Comparison of ENCODE assay signal across 8 cellular contexts in the genomic region with DNA sequence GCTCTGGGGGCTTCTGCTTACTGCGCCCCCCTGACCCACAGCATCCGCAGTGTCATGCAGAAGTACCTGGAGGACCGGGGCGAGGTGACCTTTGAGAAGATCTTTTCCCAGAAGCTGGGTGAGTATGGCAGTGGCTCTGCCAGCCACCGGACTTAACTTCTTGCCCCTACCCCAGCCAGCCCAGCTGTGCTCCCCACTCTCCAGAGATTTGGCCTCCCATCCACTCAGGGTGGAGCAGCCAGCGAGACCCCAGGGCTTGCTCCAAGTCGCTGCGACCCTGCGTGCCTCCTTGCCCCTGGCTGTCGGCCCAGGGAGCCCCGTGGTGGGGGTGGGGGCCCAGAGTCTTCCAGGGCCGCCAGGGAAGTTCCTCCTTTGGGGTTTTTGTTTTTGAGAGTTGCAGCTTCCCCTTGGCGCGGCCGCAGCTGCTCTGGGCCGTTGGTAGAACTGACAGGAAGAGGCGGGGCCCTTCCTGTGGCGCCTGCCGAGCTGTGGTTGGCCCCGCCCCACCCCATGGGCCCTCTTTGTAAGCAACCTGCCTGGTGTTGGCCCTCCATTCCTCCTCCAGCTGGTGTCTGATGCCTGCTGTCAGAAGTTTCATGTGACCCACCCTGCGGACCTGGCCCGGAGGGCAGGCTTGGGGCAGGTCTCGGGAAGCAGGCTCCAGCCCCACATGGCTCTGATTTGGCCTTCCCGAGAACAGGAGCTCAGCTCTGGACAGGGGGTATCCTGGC. TPM values are rescaled to one million over a fixed set of nuclear protein-coding genes. Genes with fewer than 3 reads are reported as not detected.
DNase-seq lines count a peak whose midpoint lies in the region; ATAC-seq and TF ChIP-seq lines count a peak whose summit lies in the region.

No MANE protein-coding gene starts in this region.

- 16 to 23% (median 19%) methylated on average over 22 to 24 of the region's 24 CpGs for WGBS in stomach, 5 donors

- H3K36me3 ChIP-seq in stomach = peaks cover 37 to 60% (median 43%) of the 10 kb centered on the region in 4 donors

- CTCF ChIA-PET in activated CD8-positive, alpha-beta memory T cell treated with anti-CD3 and anti-CD28 coated beads, Interleukin-2, amount 10 ng/mL, durations not matched to agents 7 days and 5 days (lab: Charles Lee) = interaction anchor here (0.8 to 5.7 kb wide), 14 partner anchors 10 to 843 kb away, joined by 3 to 59 read pairs (median 4); a partner anchor contains a TSS

- H3K4me1 Mint-ChIP-seq in activated CD8-positive, alpha-beta memory T cell treated with anti-CD3 and anti-CD28 coated beads, Interleukin-2, amount 10 ng/mL, durations not matched to agents 7 days and 5 days = peaks cover 78% of the 10 kb centered on the region
- H3K4me1 Mint-ChIP-seq in naive thymus-derived CD8-positive, alpha-beta T cell = peaks cover 28 to 83% (median 78%) of the 10 kb centered on the region in 4 donors

- peak; percentile 70 for ATAC-seq in HG03025 (IDR thresholded peaks at IDR 0.05; ENCODE audit: low FRiP score, unreplicated experiment)
- ATAC-seq in activated CD8-positive, alpha-beta memory T cell treated with anti-CD3 and anti-CD28 coated beads, Interleukin-2, amount 10 ng/mL, durations not matched to agents 7 days and 5 days = peak; percentile 86
- peak; percentile 89 to 96 for ATAC-seq in naive thymus-derived CD8-positive, alpha-beta T cell

- H3K4me3 Mint-ChIP-seq in activated CD8-positive, alpha-beta memory T cell treated with anti-CD3 and anti-CD28 coated beads, Interleukin-2, amount 10 ng/mL, durations not matched to agents 7 days and 5 days = peak overlapping the region; percentile 57
- peak overlapping the region; percentile 74 to 98 (median 86) for H3K4me3 Mint-ChIP-seq in naive thymus-derived CD8-positive, alpha-beta T cell

- peak overlapping the region; percentile 86 for H3K27ac Mint-ChIP-seq in activated CD8-positive, alpha-beta memory T cell treated with anti-CD3 and anti-CD28 coated beads, Interleukin-2, amount 10 ng/mL, durations not matched to agents 7 days and 5 days
- H3K27ac Mint-ChIP-seq in naive thymus-derived CD8-positive, alpha-beta T cell = peak overlapping the region; percentile 90 to 100 (median 98)

- no peaks in the 10 kb centered on the region for H3K27me3 ChIP-seq in stomach

- no peak for TF ChIP-seq EP300 in stomach (IDR thresholded peaks at IDR 0.05)

- peak overlapping the region; percentile 28 to 38 (median 28) for H3K4me3 ChIP-seq in stomach

- peak overlapping the region; percentile 87 to 95 (median 92) for H3K27ac ChIP-seq in stomach

- no peaks in the 10 kb centered on the region for H3K27me3 Mint-ChIP-seq in activated CD8-positive, alpha-beta memory T cell treated with anti-CD3 and anti-CD28 coated beads, Interleukin-2, amount 10 ng/mL, durations not matched to agents 7 days and 5 days
- H3K27me3 Mint-ChIP-seq in naive thymus-derived CD8-positive, alpha-beta T cell = no peaks in the 10 kb centered on the region

- H3K9me3 Mint-ChIP-seq in activated CD8-positive, alpha-beta memory T cell treated with anti-CD3 and anti-CD28 coated beads, Interleukin-2, amount 10 ng/mL, durations not matched to agents 7 days and 5 days (ENCODE audit: low read depth) = no peaks in the 10 kb centered on the region
- no peaks in the 10 kb centered on the region for H3K9me3 Mint-ChIP-seq in naive thymus-derived CD8-positive, alpha-beta T cell

- no peaks in the 10 kb centered on the region for H3K9me3 ChIP-seq in stomach

- peaks cover 66 to 100% (median 81%) of the 10 kb centered on the region in 4 donors for H3K4me1 ChIP-seq in stomach

- TF ChIP-seq POLR2A in stomach (IDR thresholded peaks at IDR 0.05) = no peak

- no peak for TF ChIP-seq CTCF in stomach (IDR thresholded peaks at IDR 0.05)

- DNase-seq in NCI-H1417 (lab: John Stamatoyannopoulos, UW) = peak; percentile 17 to 59 (median 23)
- DNase-seq in NCI-H1417 treated with DMSO at 0.1 percent for 48 hours (lab: John Stamatoyannopoulos, UW) = no peak
- DNase-seq in NCI-H774 (lab: John Stamatoyannopoulos, UW) = peak; percentile 41
- peak; percentile 95 for DNase-seq in activated CD8-positive, alpha-beta memory T cell treated with anti-CD3 and anti-CD28 coated beads, Interleukin-2, amount 10 ng/mL, durations not matched to agents 7 days and 5 days
- peak; percentile 89 for DNase-seq in epidermal melanocyte (ENCODE audit: insufficient read length, low spot score)
- DNase-seq in naive thymus-derived CD8-positive, alpha-beta T cell = peak; percentile 84 to 95 (median 90)
- DNase-seq in stomach = peak; percentile 91

- POLR2A ChIA-PET in naive thymus-derived CD8-positive, alpha-beta T cell (lab: Charles Lee) = interaction anchor here (0.8 to 49.2 kb wide), 16 partner anchors 1 to 207 kb away, joined by 3 to 2293 read pairs (median 8); a partner anchor contains a TSS

- H3K36me3 Mint-ChIP-seq in activated CD8-positive, alpha-beta memory T cell treated with anti-CD3 and anti-CD28 coated beads, Interleukin-2, amount 10 ng/mL, durations not matched to agents 7 days and 5 days = peaks cover 48% of the 10 kb centered on the region
- peaks cover 0 to 55% (median 10%) of the 10 kb centered on the region in 3 donors for H3K36me3 Mint-ChIP-seq in naive thymus-derived CD8-positive, alpha-beta T cell

- intact Hi-C loops in stomach (cut with DNase I; ENCODE audit: low total_unique reads) = no loop called here

RNA-seq across cellular contexts. Expression of a gene that starts 11.1 kb away (rescaled TPM):
- total RNA-seq in activated CD8-positive, alpha-beta memory T cell treated with anti-CD3 and anti-CD28 coated beads, Interleukin-2, amount 10 ng/mL, durations not matched to agents 7 days and 5 days = 100 to 1,000 TPM; 366 to 402 TPM
- total RNA-seq in naive thymus-derived CD8-positive, alpha-beta T cell = 100 to 1,000 TPM; 345 to 354 TPM
- polyA plus RNA-seq in naive thymus-derived CD8-positive, alpha-beta T cell = 10 to 100 TPM; 16.8 to 70.7 (median 31.1) TPM
- 100 to 1,000 TPM in 4 of 5 donors, 10 to 100 TPM in 1; 53.8 to 266 (median 131) TPM for total RNA-seq in stomach
- polyA plus RNA-seq in stomach = 10 to 100 TPM; 44.0 to 59.4 (median 46.5) TPM

RNA-seq across cellular contexts. Expression of a gene that starts 11.7 kb away (rescaled TPM):
- total RNA-seq in activated CD8-positive, alpha-beta memory T cell treated with anti-CD3 and anti-CD28 coated beads, Interleukin-2, amount 10 ng/mL, durations not matched to agents 7 days and 5 days = 100 to 1,000 TPM; 148 to 172 TPM
- 100 to 1,000 TPM; 189 to 206 TPM for total RNA-seq in naive thymus-derived CD8-positive, alpha-beta T cell
- 10 to 100 TPM in 2 of 3 donors, 1 to 10 TPM in 1; 6.0 to 18.3 (median 10.1) TPM for polyA plus RNA-seq in naive thymus-derived CD8-positive, alpha-beta T cell
- total RNA-seq in stomach = 10 to 100 TPM; 24.6 to 96.4 (median 42.6) TPM
- polyA plus RNA-seq in stomach = 10 to 100 TPM; 18.5 to 61.3 (median 30.9) TPM

RNA-seq across cellular contexts. Expression of a gene that starts 25.9 kb away (rescaled TPM):
- 10 to 100 TPM; 10.7 to 26.4 TPM for total RNA-seq in activated CD8-positive, alpha-beta memory T cell treated with anti-CD3 and anti-CD28 coated beads, Interleukin-2, amount 10 ng/mL, durations not matched to agents 7 days and 5 days
- 10 to 100 TPM; 18.1 to 25.3 TPM for total RNA-seq in naive thymus-derived CD8-positive, alpha-beta T cell
- polyA plus RNA-seq in naive thymus-derived CD8-positive, alpha-beta T cell = 1 to 10 TPM; 1.7 to 4.5 (median 3.2) TPM
- total RNA-seq in stomach = 100 to 1,000 TPM in 3 of 5 donors, 10 to 100 TPM in 2; 23.5 to 217 (median 103) TPM
- 10 to 100 TPM; 18.8 to 34.3 (median 22.6) TPM for polyA plus RNA-seq in stomach
